8 cellular contexts compared by ENCODE assay signal in genomic region chr1:148403085-148403456, GRCh38.
A peak's percentile ranks its signal among the peaks of the same experiment; 100 is the strongest.
DNase-seq lines count a peak whose midpoint lies in the region; ATAC-seq and TF ChIP-seq lines count a peak whose summit lies in the region.
"Not testable (repeated sequence)": the region's sequence is repeated elsewhere in the genome, so short reads cannot be mapped to it uniquely, and the experiment has no call there.

No MANE protein-coding gene starts in this region.

- H2AFZ ChIP-seq in PC-3 (ENCODE audit: low read length) = peak overlapping the region; percentile 71; the same call in 1 of the 2 replicates

- POLR2A ChIA-PET in PC-3 (lab: Charles Lee; ENCODE audit: unreplicated experiment) = not testable (repeated sequence)

- peak overlapping the region; percentile 74 for H3K27ac ChIP-seq in PC-3 (ENCODE audit: low read length)
- not testable (repeated sequence) for H3K27ac ChIP-seq in right cardiac atrium (ENCODE audit: low read length)

- not testable (repeated sequence) for H3K9me3 Mint-ChIP-seq in CD14-positive monocyte; activated T-cell treated with anti-CD3 and anti-CD28 coated beads, Interleukin-2, amount 50 U/mL, for 4 hours; chondrocyte (ENCODE audit: low read depth); nephron; stimulated activated naive CD8-positive, alpha-beta T cell treated with anti-CD3 and anti-CD28 coated beads, Interleukin-15, Interleukin-2, amounts not matched to agents 100 ng/mL and 50 ng/mL, for 24 hours

- not testable (repeated sequence) for BruUV-seq in PC-3 (replicated peaks; lab: Mats Ljungman, UMichigan)

- DNase-seq in CD14-positive monocyte (ENCODE audit: low spot score); PC-3; activated T-cell treated with anti-CD3 and anti-CD28 coated beads, Interleukin-2, amount 50 U/mL, for 4 hours; chondrocyte (ENCODE audit: low spot score); right cardiac atrium: not testable (repeated sequence)
- DNase-seq in HAP-1 (ENCODE audit: low spot score in 2 of 2) = peak in 1 of 2 experiments; percentile 11

- not testable (repeated sequence) for H3K9me2 ChIP-seq in PC-3 (replicated peaks; ENCODE audit: low read length)

- peak overlapping the region; percentile 79; the same call in 1 of the 2 replicates for H3K9ac ChIP-seq in PC-3 (ENCODE audit: low read length)

- in situ Hi-C loops in HAP-1 (cut with MboI; ENCODE audit: low sequenced_read_pairs) = not testable (repeated sequence)

- not testable (repeated sequence) for H3K4me1 ChIP-seq in HAP-1; PC-3 (ENCODE audit: insufficient read depth, low read length); right cardiac atrium (ENCODE audit: control insufficient read depth, insufficient read depth, low read length)

- WGBS in right cardiac atrium = 47% methylated on average over 4 of the region's 7 CpGs

- not testable (repeated sequence) for H3K36me3 Mint-ChIP-seq in CD14-positive monocyte; activated T-cell treated with anti-CD3 and anti-CD28 coated beads, Interleukin-2, amount 50 U/mL, for 4 hours (ENCODE audit: insufficient read depth); chondrocyte (ENCODE audit: low read depth); nephron (ENCODE audit: low read depth); stimulated activated naive CD8-positive, alpha-beta T cell treated with anti-CD3 and anti-CD28 coated beads, Interleukin-15, Interleukin-2, amounts not matched to agents 100 ng/mL and 50 ng/mL, for 24 hours (ENCODE audit: low read depth)

- peak; percentile 25 for ATAC-seq in PC-3
- ATAC-seq in activated T-cell treated with anti-CD3 and anti-CD28 coated beads, Interleukin-2, amount 50 U/mL, for 4 hours; right cardiac atrium: not testable (repeated sequence)

- H3K36me3 ChIP-seq in HAP-1 (replicated peaks); PC-3 (ENCODE audit: low read depth, low read length): not testable (repeated sequence)

- not testable (repeated sequence) for H3K27me3 Mint-ChIP-seq in CD14-positive monocyte (ENCODE audit: low read depth in 3 of 3); activated T-cell treated with anti-CD3 and anti-CD28 coated beads, Interleukin-2, amount 50 U/mL, for 4 hours (ENCODE audit: low read depth); chondrocyte (ENCODE audit: low read depth); nephron (ENCODE audit: low read depth); stimulated activated naive CD8-positive, alpha-beta T cell treated with anti-CD3 and anti-CD28 coated beads, Interleukin-15, Interleukin-2, amounts not matched to agents 100 ng/mL and 50 ng/mL, for 24 hours

- H3F3A ChIP-seq in PC-3 (ENCODE audit: low read length, unreplicated experiment) = not testable (repeated sequence)

- H3K4me3 ChIP-seq in HAP-1 (peak overlapping the region; percentile 49; the same call in 1 of the 2 replicates), PC-3 (ENCODE audit: low read length) (peak overlapping the region; percentile 64), right cardiac atrium (ENCODE audit: low read length) (peak overlapping the region; percentile 76)

- peak overlapping the region; percentile 69 for H3K4me2 ChIP-seq in PC-3 (ENCODE audit: low read length)

- not testable (repeated sequence) for H4K20me1 ChIP-seq in PC-3 (ENCODE audit: low read length)

- H3K79me2 ChIP-seq in PC-3 (ENCODE audit: low read length) = not testable (repeated sequence)

- H3K27me3 ChIP-seq in HAP-1 (ENCODE audit: low read depth); PC-3 (ENCODE audit: low read length); right cardiac atrium (ENCODE audit: control insufficient read depth, insufficient read depth): not testable (repeated sequence)

- CTCF ChIA-PET in PC-3 (lab: Charles Lee) = not testable (repeated sequence)

- H3K4me1 Mint-ChIP-seq in CD14-positive monocyte = peaks cover 14% of the 10 kb centered on the region
- H3K4me1 Mint-ChIP-seq in activated T-cell treated with anti-CD3 and anti-CD28 coated beads, Interleukin-2, amount 50 U/mL, for 4 hours (ENCODE audit: low read depth) = peaks cover 24% of the 10 kb centered on the region
- peaks cover 19% of the 10 kb centered on the region for H3K4me1 Mint-ChIP-seq in chondrocyte (ENCODE audit: low read depth)
- peaks cover 11% of the 10 kb centered on the region for H3K4me1 Mint-ChIP-seq in nephron
- peaks cover 54% of the 10 kb centered on the region for H3K4me1 Mint-ChIP-seq in stimulated activated naive CD8-positive, alpha-beta T cell treated with anti-CD3 and anti-CD28 coated beads, Interleukin-15, Interleukin-2, amounts not matched to agents 100 ng/mL and 50 ng/mL, for 24 hours (ENCODE audit: low read depth)

- H3K4me3 Mint-ChIP-seq in CD14-positive monocyte (peak overlapping the region; percentile 98 to 100), chondrocyte (ENCODE audit: unreplicated experiment) (peak overlapping the region; percentile 92), nephron (peak overlapping the region; percentile 88 to 95 (median 92))
- H3K4me3 Mint-ChIP-seq in activated T-cell treated with anti-CD3 and anti-CD28 coated beads, Interleukin-2, amount 50 U/mL, for 4 hours = peak overlapping the region; percentile 88
- H3K4me3 Mint-ChIP-seq in stimulated activated naive CD8-positive, alpha-beta T cell treated with anti-CD3 and anti-CD28 coated beads, Interleukin-15, Interleukin-2, amounts not matched to agents 100 ng/mL and 50 ng/mL, for 24 hours = peak overlapping the region; percentile 93

- peak overlapping the region; percentile 97 to 100 (median 99) for H3K27ac Mint-ChIP-seq in CD14-positive monocyte
- H3K27ac Mint-ChIP-seq in chondrocyte (ENCODE audit: unreplicated experiment) = peak overlapping the region; percentile 99
- peak overlapping the region; percentile 79 to 96 (median 90) for H3K27ac Mint-ChIP-seq in nephron
- peak overlapping the region; percentile 100 for H3K27ac Mint-ChIP-seq in stimulated activated naive CD8-positive, alpha-beta T cell treated with anti-CD3 and anti-CD28 coated beads, Interleukin-15, Interleukin-2, amounts not matched to agents 100 ng/mL and 50 ng/mL, for 24 hours

- intact Hi-C loops in CD14-positive monocyte (cut with micrococcal nuclease); PC-3 (cut with micrococcal nuclease); right cardiac atrium (cut with DNase I): not testable (repeated sequence)

- TF ChIP-seq CTCF in CD14-positive monocyte (IDR thresholded peaks at IDR 0.05); PC-3 (conservative IDR thresholded peaks at IDR 0.05; ENCODE audit: low read depth, low read length); chondrocyte (IDR thresholded peaks at IDR 0.05); nephron (IDR thresholded peaks at IDR 0.05; ENCODE audit: unreplicated experiment in 3 of 3): not testable (repeated sequence)

- not testable (repeated sequence) for H3K9me3 ChIP-seq in HAP-1; PC-3 (ENCODE audit: low read length); right cardiac atrium (ENCODE audit: control insufficient read depth, low read length)
